Comparison of ENCODE assay signal across 8 cellular contexts in genomic region chr13:112893570-112894422, GRCh38.
DNase-seq lines count a peak whose midpoint lies in the region; ATAC-seq and TF ChIP-seq lines count a peak whose summit lies in the region.

No MANE protein-coding gene starts in this region.

- ATAC-seq in CD4-positive, alpha-beta T cell (ENCODE audit: poor library complexity): peak; percentile 79
- ATAC-seq in heart left ventricle: peak in 3 of 4 donors; percentile 25 to 62 (median 47)
- ATAC-seq in psoas muscle: peak in 1 of 4 donors; percentile 38
- no peak for ATAC-seq in GM21360 (IDR thresholded peaks at IDR 0.05; ENCODE audit: unreplicated experiment)

- H3K27ac ChIP-seq in CD4-positive, alpha-beta T cell (ENCODE audit: low read depth, low read length): no peak overlapping the region
- H3K27ac ChIP-seq in heart left ventricle (peak overlapping the region in 1 of 12 donors; percentile 11), psoas muscle (no peak overlapping the region)

- intact Hi-C loops in CD4-positive, alpha-beta T cell (cut with DNase I, micrococcal nuclease): no loop called here
- intact Hi-C loops in activated CD4-positive, alpha-beta memory T cell treated with anti-CD3 and anti-CD28 coated beads for 36 hours (cut with micrococcal nuclease): no loop called here
- intact Hi-C loops in heart left ventricle (cut with DNase I): no loop called here
- intact Hi-C loops in psoas muscle (cut with DNase I): no loop called here

- 3 to 23% (median 5%) methylated on average over 10 to 36 of the region's 51 CpGs for WGBS in heart left ventricle, 4 donors
- 3 to 21% (median 8%) methylated on average over 10 to 36 of the region's 51 CpGs for whole genome bisulfite sequencing in psoas muscle, 3 donors

- no peaks in the 10 kb centered on the region for H3K27me3 ChIP-seq in CD4-positive, alpha-beta T cell (ENCODE audit: control insufficient read depth, insufficient read depth, low read length)
- peaks cover 0 to 33% (median 20%) of the 10 kb centered on the region in 9 donors for H3K27me3 ChIP-seq in heart left ventricle
- peaks cover 0 to 71% (median 7%) of the 10 kb centered on the region in 3 donors for H3K27me3 ChIP-seq in psoas muscle (ENCODE audit: insufficient read depth in 3 of 3, low read length in 2 of 3)

- peaks cover 12% of the 10 kb centered on the region for H3K27me3 Mint-ChIP-seq in CD4-positive, alpha-beta T cell
- H3K27me3 Mint-ChIP-seq in activated CD4-positive, alpha-beta memory T cell treated with anti-CD3 and anti-CD28 coated beads for 36 hours: peaks cover 8% of the 10 kb centered on the region

- H3K4me1 ChIP-seq in heart left ventricle: peaks cover 4 to 28% (median 20%) of the 10 kb centered on the region in 12 donors
- peaks cover 7% of the 10 kb centered on the region for H3K4me1 ChIP-seq in psoas muscle

- H3K9me3 Mint-ChIP-seq in CD4-positive, alpha-beta T cell: no peaks in the 10 kb centered on the region
- H3K9me3 Mint-ChIP-seq in activated CD4-positive, alpha-beta memory T cell treated with anti-CD3 and anti-CD28 coated beads for 36 hours: no peaks in the 10 kb centered on the region

- no peak for TF ChIP-seq CTCF in CD4-positive, alpha-beta T cell (IDR thresholded peaks at IDR 0.05)
- TF ChIP-seq CTCF in heart left ventricle (IDR thresholded peaks at IDR 0.05): no peak
- TF ChIP-seq CTCF in psoas muscle (IDR thresholded peaks at IDR 0.05): no peak

- no peak for TF ChIP-seq POLR2A in heart left ventricle (IDR thresholded peaks at IDR 0.05)

- no peak overlapping the region for H3K27ac Mint-ChIP-seq in CD4-positive, alpha-beta T cell
- H3K27ac Mint-ChIP-seq in activated CD4-positive, alpha-beta memory T cell treated with anti-CD3 and anti-CD28 coated beads for 36 hours: no peak overlapping the region

- CTCF ChIA-PET in CD4-positive, alpha-beta T cell (lab: Charles Lee): no interaction called here
- CTCF ChIA-PET in activated CD4-positive, alpha-beta memory T cell treated with anti-CD3 and anti-CD28 coated beads for 36 hours (lab: Charles Lee): no interaction called here

- H3K4me3 ChIP-seq in heart left ventricle (peak overlapping the region; percentile 32 to 62 (median 52)), psoas muscle (peak overlapping the region; percentile 57)

- DNase-seq in CD4-positive, alpha-beta T cell: peak in 4 of 10 experiments; percentile 14 to 49 (median 32)
- DNase-seq in GM19240 (ENCODE audit: insufficient read length, low spot score): peak; percentile 67
- DNase-seq in M059J (ENCODE audit: low read depth): peak; percentile 7
- peak; percentile 41 for DNase-seq in activated CD4-positive, alpha-beta memory T cell treated with anti-CD3 and anti-CD28 coated beads for 36 hours
- DNase-seq in heart left ventricle: peak in 3 of 5 donors; percentile 35 to 66 (median 53)
- peak in 1 of 2 donors; percentile 55 for DNase-seq in psoas muscle
- DNase-seq in cortex of kidney (lab: John Stamatoyannopoulos, UW): no peak

- H3K36me3 Mint-ChIP-seq in CD4-positive, alpha-beta T cell (ENCODE audit: low read depth): no peaks in the 10 kb centered on the region
- H3K36me3 Mint-ChIP-seq in activated CD4-positive, alpha-beta memory T cell treated with anti-CD3 and anti-CD28 coated beads for 36 hours: no peaks in the 10 kb centered on the region

- no peaks in the 10 kb centered on the region for H3K9me3 ChIP-seq in CD4-positive, alpha-beta T cell (ENCODE audit: control insufficient read depth, low read length)
- H3K9me3 ChIP-seq in heart left ventricle (no peaks in the 10 kb centered on the region), psoas muscle (no peaks in the 10 kb centered on the region)

- H3K36me3 ChIP-seq in heart left ventricle (no peaks in the 10 kb centered on the region), psoas muscle (ENCODE audit: insufficient read depth in 1 of 2, low read depth in 1 of 2) (no peaks in the 10 kb centered on the region)

- POLR2A ChIA-PET in CD4-positive, alpha-beta T cell (lab: Charles Lee): no interaction called here
- POLR2A ChIA-PET in activated CD4-positive, alpha-beta memory T cell treated with anti-CD3 and anti-CD28 coated beads for 36 hours (lab: Charles Lee): no interaction called here

- H3K4me3 Mint-ChIP-seq in CD4-positive, alpha-beta T cell: peak overlapping the region; percentile 51
- no peak overlapping the region for H3K4me3 Mint-ChIP-seq in activated CD4-positive, alpha-beta memory T cell treated with anti-CD3 and anti-CD28 coated beads for 36 hours

- peaks cover 7% of the 10 kb centered on the region for H3K4me1 Mint-ChIP-seq in CD4-positive, alpha-beta T cell (ENCODE audit: low read depth)
- peaks cover 4% of the 10 kb centered on the region for H3K4me1 Mint-ChIP-seq in activated CD4-positive, alpha-beta memory T cell treated with anti-CD3 and anti-CD28 coated beads for 36 hours (ENCODE audit: low read depth)
